ENCODE assay signal across 1 cellular context in the genomic region with DNA sequence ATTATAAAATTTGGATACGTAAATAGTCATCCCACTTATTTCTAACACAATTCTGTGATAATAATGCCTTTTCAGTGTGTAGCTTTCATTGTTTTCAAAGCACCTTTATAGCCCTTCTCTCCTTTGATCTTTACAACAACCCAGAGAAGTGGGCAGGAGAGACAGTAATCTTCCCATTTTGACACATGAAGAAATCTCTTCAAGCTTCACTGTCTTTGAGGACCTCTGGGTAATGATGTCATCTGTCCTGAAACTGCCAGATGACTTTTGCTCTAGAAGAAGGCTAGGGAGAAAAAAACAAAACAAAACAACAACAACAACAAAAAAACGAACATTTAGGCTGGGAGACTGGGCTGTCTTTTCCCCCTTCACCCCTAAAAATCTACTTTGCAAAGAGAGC.
TF ChIP-seq lines count a peak whose summit lies in the region.

No MANE protein-coding gene starts in this region.

TF ChIP-seq in WTC11, 78 proteins besides CTCF, POLR2A, EP300 and RAD21 (continued from another document):
- TF ChIP-seq, protein P1, sequence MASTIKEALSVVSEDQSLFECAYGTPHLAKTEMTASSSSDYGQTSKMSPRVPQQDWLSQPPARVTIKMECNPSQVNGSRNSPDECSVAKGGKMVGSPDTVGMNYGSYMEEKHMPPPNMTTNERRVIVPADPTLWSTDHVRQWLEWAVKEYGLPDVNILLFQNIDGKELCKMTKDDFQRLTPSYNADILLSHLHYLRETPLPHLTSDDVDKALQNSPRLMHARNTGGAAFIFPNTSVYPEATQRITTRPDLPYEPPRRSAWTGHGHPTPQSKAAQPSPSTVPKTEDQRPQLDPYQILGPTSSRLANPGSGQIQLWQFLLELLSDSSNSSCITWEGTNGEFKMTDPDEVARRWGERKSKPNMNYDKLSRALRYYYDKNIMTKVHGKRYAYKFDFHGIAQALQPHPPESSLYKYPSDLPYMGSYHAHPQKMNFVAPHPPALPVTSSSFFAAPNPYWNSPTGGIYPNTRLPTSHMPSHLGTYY (CRISPR knock-in tag; IDR thresholded peaks at IDR 0.05) = no peak
- TF ChIP-seq, protein P2, sequence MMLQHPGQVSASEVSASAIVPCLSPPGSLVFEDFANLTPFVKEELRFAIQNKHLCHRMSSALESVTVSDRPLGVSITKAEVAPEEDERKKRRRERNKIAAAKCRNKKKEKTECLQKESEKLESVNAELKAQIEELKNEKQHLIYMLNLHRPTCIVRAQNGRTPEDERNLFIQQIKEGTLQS (CRISPR knock-in tag; conservative IDR thresholded peaks at IDR 0.05) = no peak
- TF ChIP-seq E2F4 (CRISPR knock-in tag; IDR thresholded peaks at IDR 0.05; ENCODE audit: borderline replicate concordance, low read depth) = no peak
